21 cellular contexts compared by ENCODE assay signal in genomic region chr4:151174784-151175183, GRCh38.
DNase-seq lines count a peak whose midpoint lies in the region; TF ChIP-seq lines count a peak whose summit lies in the region.
"Had no signal": no experiment of that assay in that cellular context is flagged by ENCODE, and none has a peak within 500 bp of the region (broad histone marks: within the 10 kb centered on the region; RNA-seq: fewer than 3 reads in every experiment).

No MANE protein-coding gene starts in this region.

- H3K4me1 ChIP-seq in left ventricle myocardium inferior (peaks cover 56% of the 10 kb centered on the region), parathyroid adenoma (peaks cover 5% of the 10 kb centered on the region), urinary bladder (ENCODE audit: insufficient read depth) (peaks cover 1% of the 10 kb centered on the region)
- H3K4me1 ChIP-seq: ascending aorta had no signal

- DNase-seq in dorsolateral prefrontal cortex (no peak), left ventricle myocardium inferior (no peak), WERI-Rb-1 (no peak), NCI-H2171 treated with DMSO at 0.1 percent for 48 hours (lab: John Stamatoyannopoulos, UW) (no peak), NCI-H1105 treated with DMSO at 0.1 percent for 48 hours (lab: John Stamatoyannopoulos, UW) (no peak)
- DNase-seq: activated CD4-positive, alpha-beta T cell treated with anti-CD3 and anti-CD28 coated beads for 36 hours; activated CD8-positive, alpha-beta T cell treated with anti-CD3 and anti-CD28 coated beads, Interleukin-2, amount 10 ng/mL, durations not matched to agents 7 days and 5 days; C1 segment of cervical spinal cord; caudate nucleus; GM23248; KBM-7; MG63; NCI-H1436; NCI-H774; posterior cingulate gyrus; stimulated activated naive CD4-positive, alpha-beta T cell treated with Interleukin-2 at 50 U/mL for 16 hours had no signal

- peaks cover 43% of the 10 kb centered on the region for H3K36me3 ChIP-seq in left ventricle myocardium inferior
- H3K36me3 ChIP-seq in parathyroid adenoma (ENCODE audit: control insufficient read depth, insufficient read depth, low read length), result no peaks in the 10 kb centered on the region
- no peaks in the 10 kb centered on the region for H3K36me3 ChIP-seq in urinary bladder (ENCODE audit: insufficient read depth)
- H3K36me3 ChIP-seq in WERI-Rb-1, result peaks cover 47% of the 10 kb centered on the region
- H3K36me3 ChIP-seq: MG63 had no signal

- H3K27ac ChIP-seq in dorsolateral prefrontal cortex (peak overlapping the region in 45 of 59 donors; percentile 4 to 72 (median 45)), left ventricle myocardium inferior (replicated peaks) (peak overlapping the region; percentile 66), parathyroid adenoma (peak overlapping the region; percentile 29), urinary bladder (ENCODE audit: low read depth) (peak overlapping the region; percentile 60), WERI-Rb-1 (no peak overlapping the region)
- H3K27ac ChIP-seq: ascending aorta, GM23248, neural progenitor cell had no signal

- H3K4me2 ChIP-seq in parathyroid adenoma (ENCODE audit: low read length), result no peak overlapping the region
- H3K4me2 ChIP-seq: neural progenitor cell had no signal

- H3K4me3 ChIP-seq in dorsolateral prefrontal cortex (no peak overlapping the region), left ventricle myocardium inferior (no peak overlapping the region), parathyroid adenoma (ENCODE audit: low read depth, low read length) (no peak overlapping the region), urinary bladder (ENCODE audit: low read depth, low read length) (no peak overlapping the region), WERI-Rb-1 (ENCODE audit: low read depth, low read length) (no peak overlapping the region)
- H3K4me3 ChIP-seq: ascending aorta, GM23248, MG63, neural progenitor cell, tibial nerve had no signal

- H3K27me3 ChIP-seq in dorsolateral prefrontal cortex (no peaks in the 10 kb centered on the region), left ventricle myocardium inferior (ENCODE audit: low read depth) (no peaks in the 10 kb centered on the region), parathyroid adenoma (ENCODE audit: control insufficient read depth, insufficient read depth, low read length) (no peaks in the 10 kb centered on the region), WERI-Rb-1 (ENCODE audit: insufficient read depth, low read depth, severe bottlenecking) (no peaks in the 10 kb centered on the region)
- H3K27me3 ChIP-seq: ascending aorta, MG63, neural progenitor cell, tibial nerve had no signal

- intact Hi-C loops in dorsolateral prefrontal cortex (cut with DNase I) (no loop called here), left ventricle myocardium inferior (cut with micrococcal nuclease) (no loop called here)

- no peak overlapping the region for H2AFZ ChIP-seq in parathyroid adenoma
- H2AFZ ChIP-seq: GM23248, neural progenitor cell had no signal

- H3K79me2 ChIP-seq in parathyroid adenoma, result no peaks in the 10 kb centered on the region

- TF ChIP-seq CTCF in dorsolateral prefrontal cortex (IDR thresholded peaks at IDR 0.05 in 54 of 56, conservative IDR thresholded peaks at IDR 0.05 in 2 of 56; ENCODE audit: low read depth in 1 of 56, partially characterized antibody in 56 of 56), result no peak
- no peak for TF ChIP-seq CTCF in left ventricle myocardium inferior (IDR thresholded peaks at IDR 0.05; ENCODE audit: borderline replicate concordance)
- no peak for TF ChIP-seq CTCF in parathyroid adenoma (IDR thresholded peaks at IDR 0.05)
- TF ChIP-seq CTCF in WERI-Rb-1 (IDR thresholded peaks at IDR 0.05; ENCODE audit: low read depth, low read length), result no peak

- H3K9me3 ChIP-seq in left ventricle myocardium inferior (replicated peaks), result no peaks in the 10 kb centered on the region
- no peaks in the 10 kb centered on the region for H3K9me3 ChIP-seq in parathyroid adenoma (ENCODE audit: control insufficient read depth, low read length)
- H3K9me3 ChIP-seq in WERI-Rb-1 (ENCODE audit: severe bottlenecking), result no peaks in the 10 kb centered on the region
- H3K9me3 ChIP-seq: ascending aorta, MG63, tibial nerve had no signal

- H3K9ac ChIP-seq in parathyroid adenoma, result no peak overlapping the region
- H3K9ac ChIP-seq: GM23248, neural progenitor cell had no signal

- WGBS in urinary bladder, result 69% methylated on average over 7 of the region's 7 CpGs
